In the genomic region with DNA sequence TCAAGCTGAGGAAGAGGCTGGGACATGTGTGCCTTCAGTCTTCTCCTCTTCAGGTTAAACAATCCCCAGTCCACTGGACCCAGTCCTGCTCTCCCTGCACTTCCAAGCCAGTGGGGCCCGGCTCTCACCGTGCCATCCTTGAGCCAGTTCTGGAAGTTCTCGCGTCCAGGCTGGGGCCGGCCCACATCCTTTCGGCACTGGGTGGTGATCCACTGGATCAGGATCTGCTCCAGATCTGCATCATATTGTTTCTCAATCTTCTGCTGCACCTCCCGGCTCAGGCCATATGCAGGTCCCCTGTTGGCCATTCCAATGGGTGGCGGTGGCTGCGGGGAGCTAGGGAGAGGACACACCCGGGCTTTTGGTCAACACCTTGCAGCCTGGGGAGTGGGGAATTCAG, we compare ENCODE assay signal across 1 cellular context.
TF ChIP-seq lines count a peak whose summit lies in the region.

No MANE protein-coding gene starts in this region.

TF ChIP-seq in GM12878, 131 proteins besides CTCF, POLR2A, EP300 and RAD21:
- TF ChIP-seq NR2F1 (conservative IDR thresholded peaks at IDR 0.05), result no peak
- TF ChIP-seq BACH1 (IDR thresholded peaks at IDR 0.05; ENCODE audit: borderline replicate concordance), result no peak
- no peak for TF ChIP-seq SIX5 (IDR thresholded peaks at IDR 0.05; ENCODE audit: low read depth, low read length, severe bottlenecking)
- TF ChIP-seq FOXM1 (IDR thresholded peaks at IDR 0.05; ENCODE audit: low read depth, low read length), result no peak
- TF ChIP-seq CBX3 (IDR thresholded peaks at IDR 0.05; ENCODE audit: borderline replicate concordance, low read depth), result no peak
- no peak for TF ChIP-seq MEF2A (IDR thresholded peaks at IDR 0.05; ENCODE audit: insufficient read depth, low read depth, low read length)
- no peak for TF ChIP-seq MTA3 (IDR thresholded peaks at IDR 0.05; ENCODE audit: borderline replicate concordance, low read length)
- TF ChIP-seq TCF3 (IDR thresholded peaks at IDR 0.05; ENCODE audit: borderline replicate concordance, insufficient read depth, low read depth, low read length), result no peak
- TF ChIP-seq TCF12 (IDR thresholded peaks at IDR 0.05; ENCODE audit: low read depth, low read length), result no peak
- TF ChIP-seq, protein P1, sequence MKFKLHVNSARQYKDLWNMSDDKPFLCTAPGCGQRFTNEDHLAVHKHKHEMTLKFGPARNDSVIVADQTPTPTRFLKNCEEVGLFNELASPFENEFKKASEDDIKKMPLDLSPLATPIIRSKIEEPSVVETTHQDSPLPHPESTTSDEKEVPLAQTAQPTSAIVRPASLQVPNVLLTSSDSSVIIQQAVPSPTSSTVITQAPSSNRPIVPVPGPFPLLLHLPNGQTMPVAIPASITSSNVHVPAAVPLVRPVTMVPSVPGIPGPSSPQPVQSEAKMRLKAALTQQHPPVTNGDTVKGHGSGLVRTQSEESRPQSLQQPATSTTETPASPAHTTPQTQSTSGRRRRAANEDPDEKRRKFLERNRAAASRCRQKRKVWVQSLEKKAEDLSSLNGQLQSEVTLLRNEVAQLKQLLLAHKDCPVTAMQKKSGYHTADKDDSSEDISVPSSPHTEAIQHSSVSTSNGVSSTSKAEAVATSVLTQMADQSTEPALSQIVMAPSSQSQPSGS (IDR thresholded peaks at IDR 0.05; ENCODE audit: low read length), result no peak
- TF ChIP-seq, protein P2, sequence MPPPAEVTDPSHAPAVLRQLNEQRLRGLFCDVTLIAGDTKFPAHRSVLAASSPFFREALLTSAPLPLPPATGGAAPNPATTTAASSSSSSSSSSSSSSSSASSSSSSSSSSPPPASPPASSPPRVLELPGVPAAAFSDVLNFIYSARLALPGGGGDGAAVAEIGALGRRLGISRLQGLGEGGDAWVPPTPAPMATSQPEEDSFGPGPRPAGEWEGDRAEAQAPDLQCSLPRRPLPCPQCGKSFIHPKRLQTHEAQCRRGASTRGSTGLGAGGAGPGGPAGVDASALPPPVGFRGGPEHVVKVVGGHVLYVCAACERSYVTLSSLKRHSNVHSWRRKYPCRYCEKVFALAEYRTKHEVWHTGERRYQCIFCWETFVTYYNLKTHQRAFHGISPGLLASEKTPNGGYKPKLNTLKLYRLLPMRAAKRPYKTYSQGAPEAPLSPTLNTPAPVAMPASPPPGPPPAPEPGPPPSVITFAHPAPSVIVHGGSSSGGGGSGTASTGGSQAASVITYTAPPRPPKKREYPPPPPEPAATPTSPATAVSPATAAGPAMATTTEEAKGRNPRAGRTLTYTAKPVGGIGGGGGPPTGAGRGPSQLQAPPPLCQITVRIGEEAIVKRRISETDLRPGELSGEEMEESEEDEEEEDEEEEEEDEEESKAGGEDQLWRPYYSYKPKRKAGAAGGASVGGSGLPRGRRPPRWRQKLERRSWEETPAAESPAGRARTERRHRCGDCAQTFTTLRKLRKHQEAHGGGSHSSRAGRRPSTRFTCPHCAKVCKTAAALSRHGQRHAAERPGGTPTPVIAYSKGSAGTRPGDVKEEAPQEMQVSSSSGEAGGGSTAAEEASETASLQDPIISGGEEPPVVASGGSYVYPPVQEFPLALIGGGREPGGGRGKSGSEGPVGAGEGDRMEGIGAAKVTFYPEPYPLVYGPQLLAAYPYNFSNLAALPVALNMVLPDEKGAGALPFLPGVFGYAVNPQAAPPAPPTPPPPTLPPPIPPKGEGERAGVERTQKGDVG (CRISPR knock-in tag; IDR thresholded peaks at IDR 0.05), result no peak
- TF ChIP-seq ZZZ3 (IDR thresholded peaks at IDR 0.05; ENCODE audit: control insufficient read depth, insufficient read length, low read depth), result no peak
- no peak for TF ChIP-seq KLF5 (IDR thresholded peaks at IDR 0.05; ENCODE audit: partially characterized antibody)
- no peak for TF ChIP-seq CHD4 (IDR thresholded peaks at IDR 0.05)
